ENCODE assay signal across 8 cellular contexts in the genomic region with DNA sequence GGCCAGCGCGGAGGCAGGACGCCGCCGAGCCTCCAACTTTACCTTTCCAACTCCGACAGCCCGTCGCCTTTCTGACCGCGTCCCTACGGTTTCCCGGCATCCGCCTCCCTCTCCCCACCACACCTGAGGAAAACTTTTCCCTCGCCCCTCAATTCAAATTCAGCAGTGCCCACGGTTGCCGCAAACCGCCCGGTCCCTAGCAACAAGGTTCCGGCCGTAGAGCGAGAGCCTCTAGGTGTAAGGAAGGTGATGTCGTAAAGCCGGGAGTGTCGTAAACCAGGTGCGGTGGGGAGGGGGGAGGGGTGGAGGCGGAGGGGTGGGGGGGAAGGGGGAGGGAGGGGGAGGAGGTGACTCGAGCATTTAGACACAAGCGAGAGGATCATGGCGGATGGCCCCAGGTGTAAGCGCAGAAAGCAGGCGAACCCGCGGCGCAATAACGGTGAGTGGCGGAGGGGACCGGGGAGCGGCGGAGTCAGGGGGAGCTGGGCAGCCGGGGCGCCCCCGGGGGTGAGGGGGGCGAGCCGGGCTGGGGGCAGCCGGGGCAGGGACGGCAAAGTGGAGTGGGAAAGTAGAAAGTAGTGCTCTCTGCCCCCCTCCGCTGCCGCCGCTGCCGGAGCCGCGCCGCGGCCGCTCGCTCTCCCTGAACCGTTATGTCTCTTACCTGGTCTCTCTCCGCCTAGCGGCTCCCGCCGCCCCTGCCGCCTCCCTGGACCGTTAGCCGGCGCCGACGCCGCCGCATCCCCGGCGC. TPM values are rescaled to one million over a fixed set of nuclear protein-coding genes. Genes with fewer than 3 reads are reported as not detected.
A peak's percentile ranks its signal among the peaks of the same experiment; 100 is the strongest.
DNase-seq lines count a peak whose midpoint lies in the region; ATAC-seq and TF ChIP-seq lines count a peak whose summit lies in the region.

Gene ZEB1, plus strand, starts transcription at position 363 of the 748 bp plus-strand sequence. Its CDS starts 19 bp downstream, at position 382.

- no peaks in the 10 kb centered on the region for H3K36me3 ChIP-seq in KMS-11 (ENCODE audit: insufficient read depth)

- peaks cover 34% of the 10 kb centered on the region for H3K4me1 ChIP-seq in KMS-11 (ENCODE audit: low read depth, poor library complexity, severe bottlenecking)

- H3K27ac Mint-ChIP-seq in activated T-helper 2 cell treated with anti-CD3 and anti-CD28 coated beads, Interferon-gamma antibody, Interleukin-2, Interleukin-4, amounts not matched to agents 10 μg/mL and 5 μg/mL and 100 μg/mL, durations not matched to agents 14 hours and 24 hours and 36 hours, result peak within 1 kb of the TSS; percentile 100
- H3K27ac Mint-ChIP-seq in nephron progenitor cell, result peak within 1 kb of the TSS; percentile 99
- H3K27ac Mint-ChIP-seq in stimulated activated naive CD8-positive, alpha-beta T cell treated with anti-CD3 and anti-CD28 coated beads, Interleukin-15, amount 100 ng/mL, for 72 hours, result peak within 1 kb of the TSS; percentile 98 to 100

- peaks cover 18% of the 10 kb centered on the region for H3K36me3 Mint-ChIP-seq in activated T-helper 2 cell treated with anti-CD3 and anti-CD28 coated beads, Interferon-gamma antibody, Interleukin-2, Interleukin-4, amounts not matched to agents 10 μg/mL and 5 μg/mL and 100 μg/mL, durations not matched to agents 14 hours and 24 hours and 36 hours (ENCODE audit: low read depth)
- no peaks in the 10 kb centered on the region for H3K36me3 Mint-ChIP-seq in nephron progenitor cell (ENCODE audit: low read depth)

- no peaks in the 10 kb centered on the region for H3K9me3 Mint-ChIP-seq in activated T-helper 2 cell treated with anti-CD3 and anti-CD28 coated beads, Interferon-gamma antibody, Interleukin-2, Interleukin-4, amounts not matched to agents 10 μg/mL and 5 μg/mL and 100 μg/mL, durations not matched to agents 14 hours and 24 hours and 36 hours
- no peaks in the 10 kb centered on the region for H3K9me3 Mint-ChIP-seq in nephron progenitor cell
- no peaks in the 10 kb centered on the region for H3K9me3 Mint-ChIP-seq in stimulated activated naive CD8-positive, alpha-beta T cell treated with anti-CD3 and anti-CD28 coated beads, Interleukin-15, amount 100 ng/mL, for 72 hours

- H3K4me3 Mint-ChIP-seq in activated T-helper 2 cell treated with anti-CD3 and anti-CD28 coated beads, Interferon-gamma antibody, Interleukin-2, Interleukin-4, amounts not matched to agents 10 μg/mL and 5 μg/mL and 100 μg/mL, durations not matched to agents 14 hours and 24 hours and 36 hours (ENCODE audit: low read depth), result peak within 1 kb of the TSS; percentile 99
- peak within 1 kb of the TSS; percentile 99 for H3K4me3 Mint-ChIP-seq in nephron progenitor cell
- H3K4me3 Mint-ChIP-seq in stimulated activated naive CD8-positive, alpha-beta T cell treated with anti-CD3 and anti-CD28 coated beads, Interleukin-15, amount 100 ng/mL, for 72 hours, result peak within 1 kb of the TSS; percentile 96 to 100

- peaks cover 55% of the 10 kb centered on the region for H3K79me2 ChIP-seq in KMS-11 (ENCODE audit: insufficient read depth, low read depth)

- no peaks in the 10 kb centered on the region for H3K27me3 Mint-ChIP-seq in activated T-helper 2 cell treated with anti-CD3 and anti-CD28 coated beads, Interferon-gamma antibody, Interleukin-2, Interleukin-4, amounts not matched to agents 10 μg/mL and 5 μg/mL and 100 μg/mL, durations not matched to agents 14 hours and 24 hours and 36 hours (ENCODE audit: low read depth)
- H3K27me3 Mint-ChIP-seq in nephron progenitor cell (ENCODE audit: low read depth, poor library complexity), result peaks cover 39% of the 10 kb centered on the region
- H3K27me3 Mint-ChIP-seq in stimulated activated naive CD8-positive, alpha-beta T cell treated with anti-CD3 and anti-CD28 coated beads, Interleukin-15, amount 100 ng/mL, for 72 hours, result no peaks in the 10 kb centered on the region

- H3K27me3 ChIP-seq in KMS-11 (ENCODE audit: insufficient read depth, low read depth), result no peaks in the 10 kb centered on the region

- peak within 1 kb of the TSS; percentile 82 for H2AFZ ChIP-seq in KMS-11 (ENCODE audit: low read depth)

- intact Hi-C loops in activated T-helper 2 cell treated with anti-CD3 and anti-CD28 coated beads, Interferon-gamma antibody, Interleukin-2, Interleukin-4, amounts not matched to agents 10 μg/mL and 5 μg/mL and 100 μg/mL, durations not matched to agents 14 hours and 24 hours and 36 hours (cut with micrococcal nuclease), result loop anchor here (1.0 to 10.0 kb wide), 6 partner anchors 172 to 634 kb away; no protein-coding TSS in a partner anchor

- peak; percentile 31 for ATAC-seq in GM21717 (IDR thresholded peaks at IDR 0.05; ENCODE audit: unreplicated experiment)
- peak; percentile 74 for ATAC-seq in stimulated activated naive CD8-positive, alpha-beta T cell treated with anti-CD3 and anti-CD28 coated beads, Interleukin-15, amount 100 ng/mL, for 72 hours

- DNase-seq in DMS79 (lab: John Stamatoyannopoulos, UW), result peak; percentile 63
- peak; percentile 99 for DNase-seq in RKO (ENCODE audit: low spot score)
- DNase-seq in activated T-helper 2 cell treated with anti-CD3 and anti-CD28 coated beads, Interferon-gamma antibody, Interleukin-2, Interleukin-4, amounts not matched to agents 10 μg/mL and 5 μg/mL and 100 μg/mL, durations not matched to agents 14 hours and 24 hours and 36 hours (ENCODE audit: low spot score), result peak; percentile 86
- peak; percentile 96 for DNase-seq in fibroblast of the aortic adventitia (ENCODE audit: low read depth)
- peak; percentile 82 for DNase-seq in nephron progenitor cell
- DNase-seq in stimulated activated naive CD8-positive, alpha-beta T cell treated with anti-CD3 and anti-CD28 coated beads, Interleukin-15, amount 100 ng/mL, for 72 hours, result peak; percentile 86 to 91

- H3K4me3 ChIP-seq in KMS-11 (IDR thresholded peaks at IDR 0.05; ENCODE audit: insufficient read depth, low read depth, low read length), result peak within 1 kb of the TSS; percentile 37
- H3K4me3 ChIP-seq in fibroblast of the aortic adventitia (ENCODE audit: low read depth, low read length), result peak within 1 kb of the TSS; percentile 90

- TF ChIP-seq CTCF in KMS-11 (conservative IDR thresholded peaks at IDR 0.05; ENCODE audit: low read depth, low read length) (no peak), fibroblast of the aortic adventitia (IDR thresholded peaks at IDR 0.05; ENCODE audit: insufficient read depth, low read length) (peak; percentile 54), nephron progenitor cell (IDR thresholded peaks at IDR 0.05) (peak; percentile 26)

- 0 out of 2 replicates have a peak, but pooled peaks cover 8% of the 10 kb centered on the region for H4K20me1 ChIP-seq in KMS-11 (ENCODE audit: insufficient read depth)

- peaks cover 42% of the 10 kb centered on the region for H3K4me1 Mint-ChIP-seq in activated T-helper 2 cell treated with anti-CD3 and anti-CD28 coated beads, Interferon-gamma antibody, Interleukin-2, Interleukin-4, amounts not matched to agents 10 μg/mL and 5 μg/mL and 100 μg/mL, durations not matched to agents 14 hours and 24 hours and 36 hours (ENCODE audit: low read depth)
- peaks cover 46% of the 10 kb centered on the region for H3K4me1 Mint-ChIP-seq in nephron progenitor cell
- H3K4me1 Mint-ChIP-seq in stimulated activated naive CD8-positive, alpha-beta T cell treated with anti-CD3 and anti-CD28 coated beads, Interleukin-15, amount 100 ng/mL, for 72 hours, result peaks cover 44% of the 10 kb centered on the region

- H3K27ac ChIP-seq in KMS-11, result peak within 1 kb of the TSS; percentile 87

- H3K9ac ChIP-seq in KMS-11, result peak within 1 kb of the TSS; percentile 85

- peak within 1 kb of the TSS; percentile 99 for H3K4me2 ChIP-seq in KMS-11

RNA-seq across cellular contexts. Expression of gene ZEB1, which starts in this region (rescaled TPM):
- total RNA-seq in activated T-helper 2 cell treated with anti-CD3 and anti-CD28 coated beads, Interferon-gamma antibody, Interleukin-2, Interleukin-4, amounts not matched to agents 10 μg/mL and 5 μg/mL and 100 μg/mL, durations not matched to agents 14 hours and 24 hours and 36 hours, result 68.6 and 70.0 TPM in 2 replicates
- 153 and 228 TPM in 2 replicates for total RNA-seq in fibroblast of the aortic adventitia (ENCODE audit: low replicate concordance)

Comparison
In these comparisons a context has a peak if more than half of its experiments do, and no peak if none do; other contexts are left out.
1. Peak in every context shown above with its lines: DNase-seq, ATAC-seq, H3K4me3 ChIP-seq and H3K27ac ChIP-seq.